Comparison of ENCODE assay signal across 1 cellular context in the genomic region with DNA sequence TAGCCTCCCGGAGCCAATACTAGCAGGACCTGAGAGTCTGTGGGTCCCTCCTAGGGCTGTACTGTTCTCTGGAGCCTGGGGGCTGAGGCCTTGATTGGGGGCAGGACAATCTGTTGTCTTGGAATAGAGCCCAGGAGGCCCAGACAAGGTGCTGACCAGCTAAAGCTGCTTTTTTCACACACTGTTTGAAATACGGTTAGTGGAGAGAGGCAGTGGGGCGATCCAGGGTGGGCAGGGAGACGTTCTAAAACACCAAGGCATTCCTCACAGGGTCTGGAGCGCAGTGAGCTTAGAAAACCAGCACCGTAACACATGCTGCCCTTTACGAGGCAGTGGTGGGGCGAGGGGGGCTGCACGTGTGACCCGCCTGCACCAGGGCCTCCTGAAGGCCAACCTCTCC.
TF ChIP-seq lines count a peak whose summit lies in the region.

No MANE protein-coding gene starts in this region.

TF ChIP-seq in H1, 55 proteins besides CTCF, POLR2A, EP300 and RAD21:
- TF ChIP-seq, protein P1, sequence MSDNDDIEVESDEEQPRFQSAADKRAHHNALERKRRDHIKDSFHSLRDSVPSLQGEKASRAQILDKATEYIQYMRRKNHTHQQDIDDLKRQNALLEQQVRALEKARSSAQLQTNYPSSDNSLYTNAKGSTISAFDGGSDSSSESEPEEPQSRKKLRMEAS (IDR thresholded peaks at IDR 0.05) = 0 out of 2 replicates have a peak, but pooled peaks have one; percentile 19
- TF ChIP-seq FOSL1 (IDR thresholded peaks at IDR 0.05; ENCODE audit: insufficient read depth, low read depth, low read length) = no peak
